ENCODE assay signal across 9 cellular contexts in the genomic region with DNA sequence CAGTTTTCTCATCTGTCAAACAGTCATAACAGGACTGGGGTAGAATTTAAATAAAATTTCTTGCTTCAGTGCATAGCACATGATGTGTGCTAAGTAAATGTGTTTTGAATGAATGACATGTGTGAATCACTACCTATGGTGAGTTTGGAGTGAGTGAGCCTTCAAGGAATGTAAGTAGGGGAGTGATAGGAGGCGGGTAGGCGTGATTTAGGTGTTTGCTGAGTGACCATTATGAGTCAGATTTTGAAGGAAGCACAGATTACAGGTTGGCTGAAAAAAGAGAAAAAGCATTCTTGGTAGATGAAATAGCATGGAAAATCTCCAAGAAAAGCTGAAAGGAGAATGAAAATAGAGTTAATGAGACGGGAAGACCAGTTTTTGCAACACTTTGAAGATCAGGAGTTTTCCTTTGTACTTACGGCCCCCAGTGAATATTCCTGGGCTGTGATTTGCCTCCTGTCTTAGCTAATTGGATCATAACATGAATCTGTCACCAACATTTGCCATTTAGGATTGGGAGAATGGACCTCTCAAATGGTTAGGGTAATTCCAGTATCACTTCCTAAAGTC.
DNase-seq lines count a peak whose midpoint lies in the region; FAIRE-seq and TF ChIP-seq lines count a peak whose summit lies in the region.
"Had no signal": no experiment of that assay in that cellular context is flagged by ENCODE, and none has a peak within 500 bp of the region (broad histone marks: within the 10 kb centered on the region; RNA-seq: fewer than 3 reads in every experiment).

No MANE protein-coding gene starts in this region.

- no peaks in the 10 kb centered on the region for H3K36me3 Mint-ChIP-seq in nephron (ENCODE audit: low read depth)

- no peak overlapping the region for H3K4me3 Mint-ChIP-seq in nephron

- no peaks in the 10 kb centered on the region for H3K9me3 Mint-ChIP-seq in nephron

- H3K27ac Mint-ChIP-seq in nephron: peak overlapping the region in 2 of 3 experiments; percentile 11 to 36

- intact Hi-C loops in mammary epithelial cell (cut with micrococcal nuclease): loop anchor here (2.0 kb wide), 1 partner anchor 434 kb away; no protein-coding TSS in a partner anchor

- H3K9ac ChIP-seq in mammary epithelial cell (ENCODE audit: insufficient read depth, low read length): no peak overlapping the region

- no peak for TF ChIP-seq POLR2A in suprapubic skin (IDR thresholded peaks at IDR 0.05)

- dilution Hi-C loops in mammary epithelial cell (cut with HindIII; ENCODE audit: low sequenced_read_pairs): no loop called here

- H3K4me3 ChIP-seq in mammary epithelial cell (replicated peaks in 1 of 3; ENCODE audit: insufficient read depth in 1 of 3, low read depth in 2 of 3, low read length in 3 of 3): no peak overlapping the region
- no peak overlapping the region for H3K4me3 ChIP-seq in suprapubic skin
- H3K4me3 ChIP-seq: Peyer's patch had no signal

- peak overlapping the region; percentile 49 for H3K27ac ChIP-seq in mammary epithelial cell (ENCODE audit: insufficient read depth, low read depth, low read length)
- no peak overlapping the region for H3K27ac ChIP-seq in suprapubic skin
- H3K27ac ChIP-seq: Peyer's patch had no signal

- no peaks in the 10 kb centered on the region for H3K27me3 Mint-ChIP-seq in nephron (ENCODE audit: low read depth)

- H3K4me1 ChIP-seq in mammary epithelial cell (ENCODE audit: insufficient read depth, low read length) (peaks cover 19% of the 10 kb centered on the region), suprapubic skin (no peaks in the 10 kb centered on the region)
- H3K4me1 ChIP-seq: Peyer's patch had no signal

- H3K4me1 Mint-ChIP-seq in nephron: peaks cover 6% of the 10 kb centered on the region

- in situ Hi-C loops in mammary epithelial cell (cut with MboI; ENCODE audit: low sequenced_read_pairs in 2 of 2): no loop called here

- TF ChIP-seq CTCF in mammary epithelial cell (conservative IDR thresholded peaks at IDR 0.05 in 1 of 2, IDR thresholded peaks at IDR 0.05 in 1 of 2; ENCODE audit: extremely low read depth in 1 of 2, insufficient read depth in 1 of 2, low read depth in 1 of 2, low read length in 2 of 2): no peak
- TF ChIP-seq CTCF in nephron (IDR thresholded peaks at IDR 0.05; ENCODE audit: unreplicated experiment in 3 of 3): no peak
- no peak for TF ChIP-seq CTCF in D721Med (IDR thresholded peaks at IDR 0.05; ENCODE audit: insufficient read depth, missing control alignments)
- no peak for TF ChIP-seq CTCF in suprapubic skin (IDR thresholded peaks at IDR 0.05)

- no peak for TF ChIP-seq EP300 in suprapubic skin (IDR thresholded peaks at IDR 0.05)

- H3K4me2 ChIP-seq in mammary epithelial cell (ENCODE audit: insufficient read depth, low read depth, low read length): peak overlapping the region; percentile 46

- BruUV-seq in mammary epithelial cell (replicated peaks; lab: Mats Ljungman, UMichigan): TSS peak; percentile 100

- FAIRE-seq in D721Med (lab: Jason Lieb, UNC): no peak

- peak; percentile 93 for DNase-seq in Daoy (ENCODE audit: low read depth)
- peak; percentile 39 for DNase-seq in HK-2 (ENCODE audit: unreplicated experiment)
- peak; percentile 97 for DNase-seq in mammary epithelial cell
- DNase-seq in D721Med (ENCODE audit: insufficient read length, low spot score): no peak
- DNase-seq in DMS153 (lab: John Stamatoyannopoulos, UW): no peak
- no peak for DNase-seq in suprapubic skin (ENCODE audit: low spot score in 2 of 2)
- no peak for DNase-seq in NCI-H1105 treated with DMSO at 0.1 percent for 48 hours (lab: John Stamatoyannopoulos, UW)
- DNase-seq: Peyer's patch had no signal

- H3K36me3 ChIP-seq in mammary epithelial cell (ENCODE audit: insufficient read depth, low read length) (no peaks in the 10 kb centered on the region), suprapubic skin (no peaks in the 10 kb centered on the region)
- H3K36me3 ChIP-seq: Peyer's patch had no signal

- H2AFZ ChIP-seq in mammary epithelial cell (ENCODE audit: low read depth, low read length): peak overlapping the region; percentile 12

- H4K20me1 ChIP-seq in mammary epithelial cell (ENCODE audit: insufficient read depth, low read length): no peaks in the 10 kb centered on the region

- no peaks in the 10 kb centered on the region for H3K79me2 ChIP-seq in mammary epithelial cell (ENCODE audit: insufficient read depth, low read length)

- H3K9me3 ChIP-seq in mammary epithelial cell (replicated peaks; ENCODE audit: insufficient read depth, low read length) (no peaks in the 10 kb centered on the region), suprapubic skin (no peaks in the 10 kb centered on the region)
- H3K9me3 ChIP-seq: Peyer's patch had no signal

- no peaks in the 10 kb centered on the region for H3K27me3 ChIP-seq in mammary epithelial cell (ENCODE audit: insufficient read depth, low read length)
- H3K27me3 ChIP-seq in suprapubic skin: peaks cover 6% of the 10 kb centered on the region
- H3K27me3 ChIP-seq: Peyer's patch had no signal

- 3% methylated on average over 4 of the region's 4 CpGs for WGBS in mammary epithelial cell (ENCODE audit: low coverage, missing lambda C conversion rate)
- 41% methylated on average over 4 of the region's 4 CpGs for WGBS in suprapubic skin

- CTCF ChIA-PET in mammary epithelial cell (lab: Charles Lee; ENCODE audit: low non-redundant PET): interaction anchor here (0.7 kb wide), 1 partner anchor 786 kb away, joined by 4 read pairs; no protein-coding TSS in a partner anchor

Comparison
In these comparisons a context has a peak if more than half of its experiments do, and no peak if none do; other contexts are left out.
1. DNase-seq: peak in Daoy (single experiment), HK-2 (single experiment) and mammary epithelial cell (single experiment); none in D721Med (single experiment), DMS153 (single experiment), suprapubic skin (0 of 2) and NCI-H1105 treated with DMSO at 0.1 percent for 48 hours (single experiment).